ENCODE assay signal across 1 cellular context in genomic region chr2:223944166-223944703, GRCh38.
A peak's percentile ranks its signal among the peaks of the same experiment; 100 is the strongest.
TF ChIP-seq lines count a peak whose summit lies in the region.

No MANE protein-coding gene starts in this region.

TF ChIP-seq in WTC11, 78 proteins besides CTCF, POLR2A, EP300 and RAD21 (continued from another document):
- TF ChIP-seq AR (CRISPR knock-in tag; IDR thresholded peaks at IDR 0.05) (no peak), E2F4 (CRISPR knock-in tag; IDR thresholded peaks at IDR 0.05; ENCODE audit: borderline replicate concordance, low read depth) (no peak), NR1H2 (CRISPR knock-in tag; IDR thresholded peaks at IDR 0.05) (no peak), GABPB1 (CRISPR knock-in tag; IDR thresholded peaks at IDR 0.05) (peak; percentile 16; the same call in 1 of the 2 replicates), FOXJ3 (CRISPR knock-in tag; IDR thresholded peaks at IDR 0.05; ENCODE audit: borderline replicate concordance) (no peak), OVOL2 (CRISPR knock-in tag; IDR thresholded peaks at IDR 0.05; ENCODE audit: borderline replicate concordance) (no peak), GTF2I (CRISPR knock-in tag; conservative IDR thresholded peaks at IDR 0.05) (no peak), PRRX2 (CRISPR knock-in tag; IDR thresholded peaks at IDR 0.05) (no peak), RORB (CRISPR knock-in tag; IDR thresholded peaks at IDR 0.05) (no peak), FOXP1 (CRISPR knock-in tag; IDR thresholded peaks at IDR 0.05; ENCODE audit: borderline replicate concordance) (no peak), NFYB (CRISPR knock-in tag; conservative IDR thresholded peaks at IDR 0.05; ENCODE audit: low read depth) (no peak), HMGA2 (CRISPR knock-in tag; IDR thresholded peaks at IDR 0.05) (no peak), ZNF317 (CRISPR knock-in tag; IDR thresholded peaks at IDR 0.05; ENCODE audit: borderline replicate concordance, low read depth) (no peak), ZNF396 (CRISPR knock-in tag; IDR thresholded peaks at IDR 0.05; ENCODE audit: borderline replicate concordance) (no peak), ZNF138 (CRISPR knock-in tag; conservative IDR thresholded peaks at IDR 0.05) (0 out of 2 replicates have a peak, but pooled peaks have one; percentile 26), NR2C2 (CRISPR knock-in tag; IDR thresholded peaks at IDR 0.05) (no peak), ZNF423 (CRISPR knock-in tag; IDR thresholded peaks at IDR 0.05) (no peak), JAZF1 (CRISPR knock-in tag; IDR thresholded peaks at IDR 0.05) (no peak), ATF1 (CRISPR knock-in tag; IDR thresholded peaks at IDR 0.05) (no peak), ELF4 (CRISPR knock-in tag; IDR thresholded peaks at IDR 0.05; ENCODE audit: low read depth) (no peak), ERG (CRISPR knock-in tag; IDR thresholded peaks at IDR 0.05) (no peak), ETV6 (CRISPR knock-in tag; IDR thresholded peaks at IDR 0.05) (no peak), IRF2 (CRISPR knock-in tag; IDR thresholded peaks at IDR 0.05; ENCODE audit: borderline replicate concordance, low read depth) (no peak), TCF7 (CRISPR knock-in tag; IDR thresholded peaks at IDR 0.05; ENCODE audit: low read depth) (no peak), FOXP4 (CRISPR knock-in tag; IDR thresholded peaks at IDR 0.05) (peak; percentile 46; the same call in 1 of the 2 replicates), SMAD3 (CRISPR knock-in tag; IDR thresholded peaks at IDR 0.05; ENCODE audit: borderline replicate concordance) (no peak), GRHL2 (CRISPR knock-in tag; IDR thresholded peaks at IDR 0.05; ENCODE audit: insufficient replicate concordance, severe bottlenecking) (no peak)
- TF ChIP-seq, protein P1, sequence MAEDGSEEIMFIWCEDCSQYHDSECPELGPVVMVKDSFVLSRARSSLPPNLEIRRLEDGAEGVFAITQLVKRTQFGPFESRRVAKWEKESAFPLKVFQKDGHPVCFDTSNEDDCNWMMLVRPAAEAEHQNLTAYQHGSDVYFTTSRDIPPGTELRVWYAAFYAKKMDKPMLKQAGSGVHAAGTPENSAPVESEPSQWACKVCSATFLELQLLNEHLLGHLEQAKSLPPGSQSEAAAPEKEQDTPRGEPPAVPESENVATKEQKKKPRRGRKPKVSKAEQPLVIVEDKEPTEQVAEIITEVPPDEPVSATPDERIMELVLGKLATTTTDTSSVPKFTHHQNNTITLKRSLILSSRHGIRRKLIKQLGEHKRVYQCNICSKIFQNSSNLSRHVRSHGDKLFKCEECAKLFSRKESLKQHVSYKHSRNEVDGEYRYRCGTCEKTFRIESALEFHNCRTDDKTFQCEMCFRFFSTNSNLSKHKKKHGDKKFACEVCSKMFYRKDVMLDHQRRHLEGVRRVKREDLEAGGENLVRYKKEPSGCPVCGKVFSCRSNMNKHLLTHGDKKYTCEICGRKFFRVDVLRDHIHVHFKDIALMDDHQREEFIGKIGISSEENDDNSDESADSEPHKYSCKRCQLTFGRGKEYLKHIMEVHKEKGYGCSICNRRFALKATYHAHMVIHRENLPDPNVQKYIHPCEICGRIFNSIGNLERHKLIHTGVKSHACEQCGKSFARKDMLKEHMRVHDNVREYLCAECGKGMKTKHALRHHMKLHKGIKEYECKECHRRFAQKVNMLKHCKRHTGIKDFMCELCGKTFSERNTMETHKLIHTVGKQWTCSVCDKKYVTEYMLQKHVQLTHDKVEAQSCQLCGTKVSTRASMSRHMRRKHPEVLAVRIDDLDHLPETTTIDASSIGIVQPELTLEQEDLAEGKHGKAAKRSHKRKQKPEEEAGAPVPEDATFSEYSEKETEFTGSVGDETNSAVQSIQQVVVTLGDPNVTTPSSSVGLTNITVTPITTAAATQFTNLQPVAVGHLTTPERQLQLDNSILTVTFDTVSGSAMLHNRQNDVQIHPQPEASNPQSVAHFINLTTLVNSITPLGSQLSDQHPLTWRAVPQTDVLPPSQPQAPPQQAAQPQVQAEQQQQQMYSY (CRISPR knock-in tag; IDR thresholded peaks at IDR 0.05): peak; percentile 89
- TF ChIP-seq, protein P2, sequence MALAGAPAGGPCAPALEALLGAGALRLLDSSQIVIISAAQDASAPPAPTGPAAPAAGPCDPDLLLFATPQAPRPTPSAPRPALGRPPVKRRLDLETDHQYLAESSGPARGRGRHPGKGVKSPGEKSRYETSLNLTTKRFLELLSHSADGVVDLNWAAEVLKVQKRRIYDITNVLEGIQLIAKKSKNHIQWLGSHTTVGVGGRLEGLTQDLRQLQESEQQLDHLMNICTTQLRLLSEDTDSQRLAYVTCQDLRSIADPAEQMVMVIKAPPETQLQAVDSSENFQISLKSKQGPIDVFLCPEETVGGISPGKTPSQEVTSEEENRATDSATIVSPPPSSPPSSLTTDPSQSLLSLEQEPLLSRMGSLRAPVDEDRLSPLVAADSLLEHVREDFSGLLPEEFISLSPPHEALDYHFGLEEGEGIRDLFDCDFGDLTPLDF (CRISPR knock-in tag; IDR thresholded peaks at IDR 0.05): 0 out of 2 replicates have a peak, but pooled peaks have one; percentile 49
